19 cellular contexts compared by ENCODE assay signal in genomic region chr22:37254206-37254866, GRCh38. TPM values are rescaled to one million over a fixed set of nuclear protein-coding genes. Genes with fewer than 3 reads are reported as not detected.
DNase-seq lines count a peak whose midpoint lies in the region; ATAC-seq lines count a peak whose summit lies in the region.
"Had no signal": no experiment of that assay in that cellular context is flagged by ENCODE, and none has a peak within 500 bp of the region (broad histone marks: within the 10 kb centered on the region; RNA-seq: fewer than 3 reads in every experiment).

No MANE protein-coding gene starts in this region.

- DNase-seq in ACHN (peak; percentile 69), LHCN-M2 (ENCODE audit: low read depth) (peak; percentile 69), astrocyte of the hippocampus (ENCODE audit: low read depth, low spot score) (peak; percentile 60), kidney glomerular epithelial cell (lab: John Stamatoyannopoulos, UW) (peak; percentile 71), GM19240 (ENCODE audit: insufficient read length, low spot score) (no peak), NCI-H774 (lab: John Stamatoyannopoulos, UW) (no peak)
- DNase-seq: activated CD4-positive, CD25-positive, alpha-beta regulatory T cell; esophagus squamous epithelium; KBM-7; mucosa of descending colon; NCI-H2029 treated with DMSO at 0.1 percent for 48 hours; stimulated activated naive CD8-positive, alpha-beta T cell treated with anti-CD3 and anti-CD28 coated beads, Interleukin-15, Interleukin-2, amounts not matched to agents 100 U/mL and 50 U/mL, for 24 hours had no signal

- in situ Hi-C loops in ACHN (cut with HindIII; ENCODE audit: low pct_ligation_motif_present, low pct_unique_long_range_greater_than_20kb, low sequenced_read_pairs), result no loop called here

- ATAC-seq in GM19397 (IDR thresholded peaks at IDR 0.05; ENCODE audit: unreplicated experiment) (no peak), GM18502 (IDR thresholded peaks at IDR 0.05; ENCODE audit: poor library complexity, unreplicated experiment) (no peak)
- ATAC-seq: mucosa of descending colon had no signal

RNA-seq across cellular contexts. Expression of gene RAC2, which starts 10.3 kb away (rescaled TPM):
- 0.69 and 1.1 TPM in 2 replicates for total RNA-seq in LHCN-M2 (2014; rRNA removed)
- 0.91 TPM for polyA plus RNA-seq in LHCN-M2 (2012)
- total RNA-seq: G401, SK-MEL-5 had no signal

RNA-seq across cellular contexts. Expression of gene CYTH4, which starts 28.0 kb away (rescaled TPM):
- total RNA-seq in LHCN-M2 (2014; rRNA removed), result not detected in 2 replicates
- polyA plus RNA-seq in LHCN-M2 (2012), result not detected
- total RNA-seq: G401, progenitor cell of endocrine pancreas had no signal
- polyA plus RNA-seq: BJ had no signal

RNA-seq across cellular contexts. Expression of gene SSTR3, which starts 42.1 kb away (rescaled TPM):
- total RNA-seq in LHCN-M2 (2014; rRNA removed), result not detected in 2 replicates
- polyA plus RNA-seq in LHCN-M2 (2012), result not detected
- total RNA-seq: cardiac septum, esophagus squamous epithelium, G401, SK-MEL-5 had no signal
- polyA plus RNA-seq: BJ had no signal

Comparison
In these comparisons a context has a peak if more than half of its experiments do, and no peak if none do; other contexts are left out.
1. DNase-seq: peak in ACHN (single experiment), LHCN-M2 (single experiment), astrocyte of the hippocampus (single experiment) and kidney glomerular epithelial cell (single experiment); none in GM19240 (single experiment) and NCI-H774 (single experiment).